8 cellular contexts compared by ENCODE assay signal in the genomic region with DNA sequence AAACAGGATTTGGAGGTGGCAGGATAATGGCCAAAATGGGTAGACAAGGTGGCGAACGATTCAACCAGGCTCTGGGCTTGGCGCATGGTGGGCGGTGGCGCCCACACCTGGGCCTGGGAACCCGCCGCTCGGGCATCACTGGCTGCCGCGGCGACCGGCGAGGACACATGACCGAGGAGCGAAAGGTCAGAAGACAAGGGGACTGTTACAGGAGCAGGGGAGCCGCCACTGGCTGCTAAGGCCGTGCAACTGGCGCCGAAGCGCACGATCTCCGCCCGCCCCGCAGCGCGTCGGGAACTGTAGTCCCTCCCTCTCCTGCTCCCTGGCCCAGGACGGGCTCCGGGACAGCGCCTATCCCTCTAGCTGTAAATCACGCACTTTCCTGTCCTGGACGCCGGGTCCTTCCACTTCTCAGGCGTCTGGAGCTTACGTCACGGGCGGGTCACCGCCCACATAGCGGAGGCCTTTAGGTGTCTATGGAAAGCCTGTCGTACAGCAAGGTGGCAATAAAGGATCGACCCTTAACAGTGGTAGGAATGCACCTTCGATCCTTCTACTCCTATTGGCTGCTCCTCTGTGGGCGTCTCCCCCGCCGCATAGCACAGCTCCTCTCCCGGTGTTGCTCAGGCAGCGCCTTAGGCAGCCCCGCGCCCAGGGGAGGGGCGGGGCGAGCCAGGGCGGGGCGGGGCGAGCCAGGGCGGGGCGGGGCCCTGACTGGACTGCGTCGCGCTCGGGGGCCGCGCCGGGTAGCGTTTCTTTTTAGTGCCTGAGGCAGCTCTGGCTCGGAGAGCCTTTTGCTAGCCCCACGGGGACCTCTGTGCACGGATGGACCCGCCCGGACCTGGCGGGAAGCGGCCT. TPM values are rescaled to one million over a fixed set of nuclear protein-coding genes. Genes with fewer than 3 reads are reported as not detected.
DNase-seq lines count a peak whose midpoint lies in the region; ATAC-seq and TF ChIP-seq lines count a peak whose summit lies in the region.

A gene with protein sequence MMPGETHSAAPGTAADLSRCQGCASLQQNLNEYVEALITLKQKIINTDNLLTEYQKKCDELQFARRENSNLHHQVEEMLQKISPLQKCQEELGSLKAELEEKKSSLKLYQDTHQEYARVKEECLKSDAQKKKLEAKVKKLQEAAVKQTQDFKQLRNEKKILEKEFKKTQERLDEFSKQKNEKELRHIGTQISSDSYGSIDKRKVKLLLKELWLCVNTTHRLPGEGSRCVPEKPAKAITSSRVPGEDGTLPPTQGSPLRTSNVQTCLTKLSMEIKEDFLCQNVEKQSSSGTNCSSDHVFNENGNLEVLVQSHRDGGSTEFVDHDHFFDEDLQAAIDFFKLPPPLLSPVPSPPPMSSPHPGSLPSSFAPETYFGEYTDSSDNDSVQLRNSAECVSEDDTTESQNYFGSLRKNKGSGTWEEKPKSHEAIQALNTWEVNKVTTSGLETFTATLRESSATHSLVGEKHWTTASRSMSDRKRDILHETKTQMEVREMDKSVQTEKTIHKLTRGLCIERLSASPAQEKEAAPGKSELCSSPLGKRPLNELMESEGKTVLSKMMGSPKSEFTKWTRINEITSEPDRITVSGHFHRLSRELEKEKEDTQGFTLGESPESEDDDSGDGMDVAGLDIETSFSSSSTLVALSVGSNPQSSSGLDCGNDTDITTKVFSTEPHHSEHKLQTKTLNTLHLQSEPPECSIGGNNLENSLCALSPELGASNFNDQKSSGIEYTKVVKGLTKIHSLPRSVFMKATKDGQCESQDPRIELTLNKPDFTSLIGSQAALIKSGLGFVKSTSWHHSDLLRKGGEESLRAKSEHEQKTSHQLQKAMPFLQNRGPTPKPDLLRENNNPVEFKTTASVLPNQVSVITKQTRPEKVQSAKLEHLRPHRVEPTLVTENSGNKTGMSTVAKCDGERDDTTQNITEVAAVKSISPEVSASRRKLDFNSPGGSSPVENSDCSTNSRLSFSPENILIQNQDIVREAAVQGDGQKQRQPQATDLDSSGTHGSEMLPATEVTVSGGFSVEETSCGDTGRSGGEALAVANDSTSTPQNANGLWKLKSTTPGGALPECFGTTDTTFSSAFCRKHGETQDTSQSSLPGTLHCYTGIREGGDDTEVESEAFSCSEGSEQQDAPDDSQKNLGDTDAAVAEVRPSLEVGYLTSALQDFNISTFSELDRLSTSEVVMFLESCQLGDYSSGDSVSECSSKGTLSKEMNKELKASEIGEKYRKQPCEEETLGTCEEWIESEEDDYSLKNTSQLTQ (N-terminal part only) (plus strand): TSS at position 717 of the 858 bp plus-strand sequence. CDS start 239 bp downstream, outside the sequence.

- H3K4me1 ChIP-seq in IMR-90 (ENCODE audit: control insufficient read depth, insufficient read depth, low read length) (peaks cover 7% of the 10 kb centered on the region), mononuclear cell (ENCODE audit: insufficient read depth, low read length) (peaks cover 40% of the 10 kb centered on the region)

- no peak for TF ChIP-seq CTCF in IMR-90 (conservative IDR thresholded peaks at IDR 0.05; ENCODE audit: low read depth, low read length)

- H3K27me3 ChIP-seq in IMR-90 (ENCODE audit: control insufficient read depth, insufficient read depth, low read length) (no peaks in the 10 kb centered on the region), mononuclear cell (ENCODE audit: insufficient read depth, low read length) (no peaks in the 10 kb centered on the region)

- dilution Hi-C loops in IMR-90 (cut with HindIII; ENCODE audit: low sequenced_read_pairs, unreplicated experiment) = no loop called here

- H2AK9ac ChIP-seq in IMR-90 (replicated peaks; ENCODE audit: low read depth, low read length, poor library complexity) = peak within 1 kb of the TSS; percentile 95

- peak within 1 kb of the TSS; percentile 99 for H3K18ac ChIP-seq in IMR-90 (ENCODE audit: low read depth, low read length)

- DNase-seq in DMS 273 (lab: John Stamatoyannopoulos, UW; ENCODE audit: unreplicated experiment) (peak; percentile 99), IMR-90 (peak; percentile 97), OCI-M1 (lab: John Stamatoyannopoulos, UW) (peak; percentile 97), activated T-cell treated with anti-CD3 and anti-CD28 coated beads for 24 hours (ENCODE audit: low read depth) (peak; percentile 90), epidermal melanocyte (ENCODE audit: insufficient read length, low spot score) (peak; percentile 88)
- DNase-seq in stimulated activated CD8-positive, alpha-beta memory T cell treated with anti-CD3 and anti-CD28 coated beads, Interleukin-4, amount 100 ng/mL, for 1 hour (ENCODE audit: low read depth in 2 of 2, low spot score in 1 of 2) = peak; percentile 88 to 92

- peak within 1 kb of the TSS; percentile 98 for H3K23ac ChIP-seq in IMR-90 (ENCODE audit: low read depth, low read length)

- peaks cover 8 to 38% of the 10 kb centered on the region in 2 experiments; a peak in 3 of 4 replicates for H3K79me1 ChIP-seq in IMR-90 (ENCODE audit: low read depth in 1 of 2, low read length in 2 of 2)

- peak within 1 kb of the TSS; percentile 96 for H3K56ac ChIP-seq in IMR-90 (ENCODE audit: extremely low read depth, insufficient read depth, low read length)

- peak within 1 kb of the TSS; percentile 99 for H3K4me2 ChIP-seq in IMR-90 (ENCODE audit: low read depth, low read length)

- POLR2A ChIA-PET in IMR-90 (lab: Charles Lee; ENCODE audit: unreplicated experiment) = interaction anchor here (0.6 kb wide), 2 partner anchors 18 to 68 kb away, joined by 3 to 4 read pairs; no protein-coding TSS in a partner anchor

- H3K27ac ChIP-seq in IMR-90 (ENCODE audit: insufficient read depth, low read length) = peak within 1 kb of the TSS; percentile 96

- no peak for TF ChIP-seq RAD21 in IMR-90 (IDR thresholded peaks at IDR 0.05; ENCODE audit: low read length)

- peak within 1 kb of the TSS; percentile 98 for H3K4ac ChIP-seq in IMR-90 (ENCODE audit: low read depth, low read length)

- peak within 1 kb of the TSS; percentile 59 for H3K4me3 ChIP-seq in IMR-90 (ENCODE audit: insufficient read depth, low read depth, low read length)
- peak within 1 kb of the TSS; percentile 84 for H3K4me3 ChIP-seq in mononuclear cell (ENCODE audit: low read length)

- peak within 1 kb of the TSS; percentile 99 for H2BK15ac ChIP-seq in IMR-90 (ENCODE audit: low read depth, low read length)

- H2BK5ac ChIP-seq in IMR-90 (ENCODE audit: low read depth, low read length, poor library complexity, severe bottlenecking) = peak within 1 kb of the TSS; percentile 99

- peak within 1 kb of the TSS; percentile 93 for H3K9ac ChIP-seq in IMR-90 (ENCODE audit: low read depth, low read length)

- H3K9me3 ChIP-seq in IMR-90 (ENCODE audit: control insufficient read depth, insufficient read depth, low read length) (no peaks in the 10 kb centered on the region), mononuclear cell (ENCODE audit: low read depth, low read length) (no peaks in the 10 kb centered on the region)

- in situ Hi-C loops in IMR-90 (cut with MboI; ENCODE audit: low sequenced_read_pairs) = loop anchor here (5.0 kb wide), 1 partner anchor 280 kb away; a partner anchor contains a TSS

- H2BK20ac ChIP-seq in IMR-90 (ENCODE audit: low read depth, low read length) = peak within 1 kb of the TSS; percentile 74

- peak within 1 kb of the TSS; percentile 47 to 99 for H4K8ac ChIP-seq in IMR-90 (ENCODE audit: low read depth in 2 of 2, low read length in 2 of 2)

- H3K36me3 ChIP-seq in IMR-90 (ENCODE audit: control insufficient read depth, insufficient read depth, low read length) = no peaks in the 10 kb centered on the region

- peak; percentile 77; the same call in 1 of the 2 replicates for TF ChIP-seq POLR2A in IMR-90 (IDR thresholded peaks at IDR 0.05; ENCODE audit: low read depth, low read length)

- peaks cover 3% of the 10 kb centered on the region for H3K9me1 ChIP-seq in IMR-90 (ENCODE audit: insufficient read depth, low read length)

- WGBS in IMR-90 (ENCODE audit: extremely low coverage in 2 of 2, insufficient read length in 1 of 2), 2 experiments = 0% methylated on average over 35 of the region's 71 CpGs; no CpG with 5 or more reads in 1 of the 2 experiments

- H4K20me1 ChIP-seq in IMR-90 (ENCODE audit: insufficient read depth, low read length) = peaks cover 35% of the 10 kb centered on the region; the same call in 1 of the 2 replicates

- H3K14ac ChIP-seq in IMR-90 (replicated peaks; ENCODE audit: low read depth, low read length) = peak within 1 kb of the TSS; percentile 99

- H4K5ac ChIP-seq in IMR-90 (ENCODE audit: low read depth, low read length) = peak within 1 kb of the TSS; percentile 96

- CTCF ChIA-PET in IMR-90 (lab: Yijun Ruan, JAX) = no interaction called here

- intact Hi-C loops in IMR-90 (cut with micrococcal nuclease) = no loop called here

- H4K91ac ChIP-seq in IMR-90 (ENCODE audit: insufficient read depth, low read depth, low read length) = peak within 1 kb of the TSS; percentile 100

- H2AK5ac ChIP-seq in IMR-90 (ENCODE audit: low read depth, low read length) = peak within 1 kb of the TSS; percentile 52; the same call in 1 of the 2 replicates

- peak within 1 kb of the TSS; percentile 88 for H2BK120ac ChIP-seq in IMR-90 (ENCODE audit: low read depth, low read length)

- no TSS peak for BruUV-seq in IMR-90 (replicated peaks; lab: Mats Ljungman, UMichigan)

- ATAC-seq in GM21528 (IDR thresholded peaks at IDR 0.05; ENCODE audit: low FRiP score, unreplicated experiment) (peak; percentile 90), IMR-90 (ENCODE audit: low read depth) (peak; percentile 93)

- H2AFZ ChIP-seq in IMR-90 (replicated peaks; ENCODE audit: low read length, poor library complexity) = peak within 1 kb of the TSS; percentile 98

TF ChIP-seq in IMR-90, 13 proteins besides CTCF, POLR2A, EP300 and RAD21 (continues in another document):
- peak; percentile 92 for TF ChIP-seq MXI1 (IDR thresholded peaks at IDR 0.05; ENCODE audit: borderline replicate concordance, low read depth, low read length)
- TF ChIP-seq CEBPB (IDR thresholded peaks at IDR 0.05; ENCODE audit: low read depth, low read length) = no peak
- TF ChIP-seq BHLHE40 (IDR thresholded peaks at IDR 0.05; ENCODE audit: low read depth, low read length) = 0 out of 2 replicates have a peak, but pooled peaks have one; percentile 17
- TF ChIP-seq MAZ (IDR thresholded peaks at IDR 0.05; ENCODE audit: borderline replicate concordance, low read depth, low read length) = peak; percentile 75; the same call in 1 of the 2 replicates

RNA-seq across cellular contexts. Expression of the gene that starts here (rescaled TPM):
- total RNA-seq in IMR-90 (2012; rRNA removed) (18.5 and 26.7 TPM in 2 replicates), mononuclear cell (60.9 TPM)
- 7.4 and 9.0 TPM in 2 replicates for polyA plus RNA-seq in IMR-90 (2012; rRNA removed)
- polyA plus RNA-seq in IMR-90 (2012; cell fraction: cytosol; rRNA removed) = 1.8 and 2.3 TPM in 2 replicates
- polyA plus RNA-seq in IMR-90 (2012; cell fraction: nucleus; rRNA removed; ENCODE audit: low replicate concordance) = 3.9 and 16.1 TPM in 2 replicates

Comparison
In these comparisons a context has a peak if more than half of its experiments do, and no peak if none do; other contexts are left out.
1. Peak in every context shown above with its lines: DNase-seq, ATAC-seq, H3K4me3 ChIP-seq and H3K27ac ChIP-seq.